In the genomic region with DNA sequence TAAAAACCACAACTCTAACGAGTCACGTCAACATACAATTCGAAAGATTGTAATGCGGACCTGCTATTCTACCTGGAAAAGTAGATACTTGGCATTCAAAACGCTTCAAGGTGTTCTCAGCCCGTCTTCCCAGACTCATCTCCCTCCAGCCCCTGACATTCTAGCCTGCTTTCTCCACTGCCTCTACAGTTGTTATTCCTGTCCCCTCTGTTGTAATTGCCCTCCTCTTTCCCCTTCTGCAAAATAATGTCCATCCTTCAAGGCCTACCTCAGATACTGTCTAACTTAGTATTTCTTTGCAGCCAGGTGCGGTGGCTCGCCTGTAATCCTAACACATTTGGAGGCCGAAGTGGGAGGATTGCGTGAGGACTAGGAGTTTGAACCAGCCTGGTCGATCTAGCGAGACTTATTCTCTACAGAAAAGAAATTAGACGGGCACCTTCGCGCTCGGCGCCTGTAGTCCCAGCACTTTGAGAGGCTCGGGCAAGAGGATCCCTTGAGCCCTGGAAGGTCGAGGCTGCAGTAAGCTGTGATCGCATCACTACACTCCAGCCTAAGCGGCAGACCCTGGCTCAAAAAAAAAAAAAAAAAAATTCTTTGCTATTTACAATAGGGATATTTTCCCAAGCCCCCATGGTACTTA, we compare ENCODE assay signal across 8 cellular contexts. TPM values are rescaled to one million over a fixed set of nuclear protein-coding genes. Genes with fewer than 3 reads are reported as not detected.
DNase-seq lines count a peak whose midpoint lies in the region; ATAC-seq, FAIRE-seq and TF ChIP-seq lines count a peak whose summit lies in the region.

No MANE protein-coding gene starts in this region.

- intact Hi-C loops in activated naive CD4-positive, alpha-beta T cell treated with anti-CD3 and anti-CD28 coated beads for 36 hours (cut with micrococcal nuclease), result loop anchor here (1.0 to 10.0 kb wide), 9 partner anchors 34 to 1633 kb away; a partner anchor contains a TSS
- intact Hi-C loops in HepG2 (cut with micrococcal nuclease; ENCODE audit: unreplicated experiment), result loop anchor here (5.0 to 10.0 kb wide), 3 partner anchors 35 to 665 kb away; a partner anchor contains a TSS

- no peak for TF ChIP-seq CTCF in HepG2 (CRISPR knock-in tag; IDR thresholded peaks at IDR 0.05)
- no peak for TF ChIP-seq CTCF in type B pancreatic cell (conservative IDR thresholded peaks at IDR 0.05)

- peak; percentile 20 for ATAC-seq in HepG2

- in situ Hi-C loops in HepG2 (cut with HindIII; ENCODE audit: extremely low pct_ligation_motif_present, low pct_unique_long_range_greater_than_20kb), result no loop called here

- peaks cover 44% of the 10 kb centered on the region for H3K4me1 ChIP-seq in HepG2 (ENCODE audit: insufficient read depth, low read length)

- H3K4me1 Mint-ChIP-seq in activated naive CD4-positive, alpha-beta T cell treated with anti-CD3 and anti-CD28 coated beads for 36 hours (ENCODE audit: low read depth), result peaks cover 26% of the 10 kb centered on the region
- peaks cover 11% of the 10 kb centered on the region for H3K4me1 Mint-ChIP-seq in type B pancreatic cell (ENCODE audit: unreplicated experiment)

- no peaks in the 10 kb centered on the region for H3K27me3 Mint-ChIP-seq in activated naive CD4-positive, alpha-beta T cell treated with anti-CD3 and anti-CD28 coated beads for 36 hours (ENCODE audit: low read depth)
- H3K27me3 Mint-ChIP-seq in type B pancreatic cell, result no peaks in the 10 kb centered on the region

- no peak for TF ChIP-seq EP300 in HepG2 (IDR thresholded peaks at IDR 0.05; ENCODE audit: low read depth in 2 of 2, low read length in 2 of 2)
- no peak for TF ChIP-seq EP300 in HepG2 (CRISPR knock-in tag; IDR thresholded peaks at IDR 0.05; ENCODE audit: borderline replicate concordance)

- H4K20me1 ChIP-seq in HepG2 (ENCODE audit: insufficient read depth, low read length), result no peaks in the 10 kb centered on the region

- peaks cover 18% of the 10 kb centered on the region for H3K36me3 Mint-ChIP-seq in activated naive CD4-positive, alpha-beta T cell treated with anti-CD3 and anti-CD28 coated beads for 36 hours (ENCODE audit: low read depth)
- H3K36me3 Mint-ChIP-seq in type B pancreatic cell, result no peaks in the 10 kb centered on the region

- CTCF ChIA-PET in activated naive CD4-positive, alpha-beta T cell treated with anti-CD3 and anti-CD28 coated beads for 36 hours (lab: Charles Lee), result interaction anchor here (0.6 to 1.5 kb wide), 2 partner anchors 18 to 57 kb away, joined by 4 to 5 read pairs; no protein-coding TSS in a partner anchor
- CTCF ChIA-PET in HepG2 (lab: Yijun Ruan, JAX; ENCODE audit: low intra/inter-chr PET ratio, low total read pairs), result no interaction called here

- no peak for TF ChIP-seq POLR2A in HepG2 (IDR thresholded peaks at IDR 0.05; ENCODE audit: insufficient read depth in 1 of 2, low read depth in 2 of 2, low read length in 2 of 2)

- H2AFZ ChIP-seq in HepG2 (ENCODE audit: low read length), result no peak overlapping the region

- H3K27me3 ChIP-seq in HepG2 (ENCODE audit: control insufficient read depth in 1 of 2, insufficient read depth in 2 of 2, low read length in 2 of 2), result no peaks in the 10 kb centered on the region

- peak overlapping the region; percentile 75 to 91 (median 76) for H3K4me3 ChIP-seq in HepG2 (replicated peaks in 1 of 3; ENCODE audit: insufficient read depth in 1 of 3, low read depth in 2 of 3, low read length in 3 of 3)

- no peak for DNase-seq in activated naive CD4-positive, alpha-beta T cell treated with anti-CD3 and anti-CD28 coated beads for 36 hours
- no peak for DNase-seq in activated naive CD4-positive, alpha-beta T cell (lab: John Stamatoyannopoulos, UW)
- DNase-seq in HepG2 (ENCODE audit: low spot score), result no peak
- DNase-seq in type B pancreatic cell (ENCODE audit: extremely low spot score, unreplicated experiment), result no peak
- no peak for DNase-seq in D341Med (ENCODE audit: low spot score)
- DNase-seq in cerebellar cortex (ENCODE audit: low spot score), result no peak
- no peak for DNase-seq in NCI-H345 (lab: John Stamatoyannopoulos, UW)

- TSS peak; percentile 97 for BruUV-seq in HepG2 (replicated peaks; lab: Mats Ljungman, UMichigan)

- POLR2A ChIA-PET in HepG2 (lab: Yijun Ruan, JAX), result interaction anchor here (0.9 to 1.4 kb wide), 11 partner anchors 17 to 558 kb away, joined by 3 to 15 read pairs (median 3); a partner anchor contains a TSS

- 42% methylated on average over 21 of the region's 21 CpGs for WGBS in HepG2 (ENCODE audit: low lambda C conversion rate)

- no peaks in the 10 kb centered on the region for H3K9me3 ChIP-seq in HepG2 (ENCODE audit: low read length)

- peak overlapping the region; percentile 86 for H3K9ac ChIP-seq in HepG2 (ENCODE audit: insufficient read depth, low read depth, low read length)

- no peak for TF ChIP-seq RAD21 in HepG2 (CRISPR knock-in tag; IDR thresholded peaks at IDR 0.05)

- FAIRE-seq in HepG2 (lab: Jason Lieb, UNC), result no peak

- peaks cover 3% of the 10 kb centered on the region for H3K9me3 Mint-ChIP-seq in activated naive CD4-positive, alpha-beta T cell treated with anti-CD3 and anti-CD28 coated beads for 36 hours
- no peaks in the 10 kb centered on the region for H3K9me3 Mint-ChIP-seq in type B pancreatic cell

- H3K4me3 Mint-ChIP-seq in activated naive CD4-positive, alpha-beta T cell treated with anti-CD3 and anti-CD28 coated beads for 36 hours, result peak overlapping the region; percentile 100
- peak overlapping the region; percentile 97 for H3K4me3 Mint-ChIP-seq in type B pancreatic cell

- peaks cover 4 to 17% of the 10 kb centered on the region in 2 experiments; a peak in 3 of 5 replicates for H3K36me3 ChIP-seq in HepG2 (replicated peaks in 1 of 2; ENCODE audit: control insufficient read depth in 1 of 2, insufficient read depth in 2 of 2, low read length in 2 of 2)

- H3K27ac Mint-ChIP-seq in activated naive CD4-positive, alpha-beta T cell treated with anti-CD3 and anti-CD28 coated beads for 36 hours, result peak overlapping the region; percentile 99
- peak overlapping the region; percentile 95 for H3K27ac Mint-ChIP-seq in type B pancreatic cell

- H3K27ac ChIP-seq in angular gyrus (ENCODE audit: low read depth, low read length), result peak overlapping the region; percentile 89
- H3K27ac ChIP-seq in HepG2 (ENCODE audit: extremely low read length, insufficient read depth, low read length), result peak overlapping the region; percentile 85

- H3K4me2 ChIP-seq in HepG2 (ENCODE audit: low read depth, low read length), result peak overlapping the region; percentile 77

- peaks cover 34% of the 10 kb centered on the region for H3K79me2 ChIP-seq in HepG2 (ENCODE audit: insufficient read depth, low read length)

RNA-seq across cellular contexts. Expression of a gene that starts 0.8 kb away (rescaled TPM):
- 100 to 1,000 TPM; 104 TPM for total RNA-seq in activated naive CD4-positive, alpha-beta T cell treated with anti-CD3 and anti-CD28 coated beads for 36 hours
- total RNA-seq in HepG2 (2016; rRNA removed; fragmentation: Illumina TruSeq; extraction: Trizol) (73.0 and 105 TPM in 2 replicates), type B pancreatic cell (ENCODE audit: low replicate concordance) (74.9 and 83.5 TPM in 2 replicates)
- 20.7 and 28.7 TPM in 2 replicates for total RNA-seq in HepG2 (2016; cell fraction: cytosol; rRNA removed; fragmentation: Illumina TruSeq; extraction: Trizol; ENCODE audit: low read depth)
- total RNA-seq in HepG2 (2016; cell fraction: insoluble cytoplasmic fraction; rRNA removed; fragmentation: Illumina TruSeq; extraction: Trizol), result 75.9 and 117 TPM in 2 replicates
- 40.3 and 46.0 TPM in 2 replicates for total RNA-seq in HepG2 (2016; cell fraction: membrane; rRNA removed; fragmentation: Illumina TruSeq; extraction: Trizol)
- total RNA-seq in HepG2 (2016; cell fraction: nucleus; rRNA removed; fragmentation: Illumina TruSeq; extraction: Trizol), result 53.9 and 58.5 TPM in 2 replicates
- polyA plus RNA-seq in HepG2 (2011; rRNA removed), result 29.5 and 34.7 TPM in 2 replicates
- polyA plus RNA-seq in HepG2 (2011; cell fraction: cytosol; rRNA removed), result 33.1 and 35.4 TPM in 2 replicates
- 17.2 and 19.6 TPM in 2 replicates for polyA plus RNA-seq in HepG2 (2011; cell fraction: nucleus; rRNA removed)
- 66.2 and 93.3 TPM in 2 replicates for polyA plus RNA-seq in HepG2 (2012)
- 25.6 and 27.5 TPM in 2 replicates for polyA plus RNA-seq in HepG2 (2016; cell fraction: cytosol; fragmentation: Illumina TruSeq; extraction: Trizol; ENCODE audit: low read depth)
- 124 and 129 TPM in 2 replicates for polyA plus RNA-seq in HepG2 (2016; cell fraction: insoluble cytoplasmic fraction; fragmentation: Illumina TruSeq; extraction: Trizol; ENCODE audit: low read depth)
- polyA plus RNA-seq in HepG2 (2016; cell fraction: membrane; fragmentation: Illumina TruSeq; extraction: Trizol; ENCODE audit: low read depth), result 42.1 and 46.7 TPM in 2 replicates
- polyA plus RNA-seq in HepG2 (2016; cell fraction: nucleus; fragmentation: Illumina TruSeq; extraction: Trizol; ENCODE audit: insufficient read depth, low read depth), result 66.9 and 70.6 TPM in 2 replicates
- polyA minus RNA-seq in HepG2 (2011; rRNA and poly(A)+ RNA removed; ENCODE audit: low replicate concordance), result 14.6 and 22.5 TPM in 2 replicates
- polyA minus RNA-seq in HepG2 (2011; cell fraction: cytosol; rRNA and poly(A)+ RNA removed), result 9.6 and 17.9 TPM in 2 replicates
- 50.9 and 51.7 TPM in 2 replicates for polyA minus RNA-seq in HepG2 (2011; cell fraction: nucleus; rRNA and poly(A)+ RNA removed)

RNA-seq across cellular contexts. Expression of a gene that starts 33.2 kb away (rescaled TPM):
- 100 to 1,000 TPM; 155 to 192 TPM for total RNA-seq in activated naive CD4-positive, alpha-beta T cell treated with anti-CD3 and anti-CD28 coated beads for 36 hours
- total RNA-seq in HepG2 (2016; rRNA removed; fragmentation: Illumina TruSeq; extraction: Trizol) (138 and 153 TPM in 2 replicates), type B pancreatic cell (ENCODE audit: low replicate concordance) (113 and 119 TPM in 2 replicates)
- total RNA-seq in HepG2 (2016; cell fraction: cytosol; rRNA removed; fragmentation: Illumina TruSeq; extraction: Trizol; ENCODE audit: low read depth), result 69.4 and 87.9 TPM in 2 replicates
- 150 and 155 TPM in 2 replicates for total RNA-seq in HepG2 (2016; cell fraction: insoluble cytoplasmic fraction; rRNA removed; fragmentation: Illumina TruSeq; extraction: Trizol)
- total RNA-seq in HepG2 (2016; cell fraction: membrane; rRNA removed; fragmentation: Illumina TruSeq; extraction: Trizol), result 161 and 181 TPM in 2 replicates
- total RNA-seq in HepG2 (2016; cell fraction: nucleus; rRNA removed; fragmentation: Illumina TruSeq; extraction: Trizol), result 122 and 141 TPM in 2 replicates
- 298 and 376 TPM in 2 replicates for polyA plus RNA-seq in HepG2 (2011; rRNA removed)
- polyA plus RNA-seq in HepG2 (2011; cell fraction: cytosol; rRNA removed), result 138 and 172 TPM in 2 replicates
- polyA plus RNA-seq in HepG2 (2011; cell fraction: nucleus; rRNA removed), result 48.3 and 58.7 TPM in 2 replicates
- 275 and 344 TPM in 2 replicates for polyA plus RNA-seq in HepG2 (2012)
- polyA plus RNA-seq in HepG2 (2016; cell fraction: cytosol; fragmentation: Illumina TruSeq; extraction: Trizol; ENCODE audit: low read depth), result 107 and 127 TPM in 2 replicates
- 138 and 146 TPM in 2 replicates for polyA plus RNA-seq in HepG2 (2016; cell fraction: insoluble cytoplasmic fraction; fragmentation: Illumina TruSeq; extraction: Trizol; ENCODE audit: low read depth)
- 182 and 204 TPM in 2 replicates for polyA plus RNA-seq in HepG2 (2016; cell fraction: membrane; fragmentation: Illumina TruSeq; extraction: Trizol; ENCODE audit: low read depth)
- polyA plus RNA-seq in HepG2 (2016; cell fraction: nucleus; fragmentation: Illumina TruSeq; extraction: Trizol; ENCODE audit: insufficient read depth, low read depth), result 192 and 196 TPM in 2 replicates
- polyA minus RNA-seq in HepG2 (2011; rRNA and poly(A)+ RNA removed; ENCODE audit: low replicate concordance), result 29.6 and 82.1 TPM in 2 replicates
- polyA minus RNA-seq in HepG2 (2011; cell fraction: cytosol; rRNA and poly(A)+ RNA removed), result 136 and 144 TPM in 2 replicates
- polyA minus RNA-seq in HepG2 (2011; cell fraction: nucleus; rRNA and poly(A)+ RNA removed), result 77.8 and 97.8 TPM in 2 replicates
